ENCODE assay signal across 2 cellular contexts in the genomic region with DNA sequence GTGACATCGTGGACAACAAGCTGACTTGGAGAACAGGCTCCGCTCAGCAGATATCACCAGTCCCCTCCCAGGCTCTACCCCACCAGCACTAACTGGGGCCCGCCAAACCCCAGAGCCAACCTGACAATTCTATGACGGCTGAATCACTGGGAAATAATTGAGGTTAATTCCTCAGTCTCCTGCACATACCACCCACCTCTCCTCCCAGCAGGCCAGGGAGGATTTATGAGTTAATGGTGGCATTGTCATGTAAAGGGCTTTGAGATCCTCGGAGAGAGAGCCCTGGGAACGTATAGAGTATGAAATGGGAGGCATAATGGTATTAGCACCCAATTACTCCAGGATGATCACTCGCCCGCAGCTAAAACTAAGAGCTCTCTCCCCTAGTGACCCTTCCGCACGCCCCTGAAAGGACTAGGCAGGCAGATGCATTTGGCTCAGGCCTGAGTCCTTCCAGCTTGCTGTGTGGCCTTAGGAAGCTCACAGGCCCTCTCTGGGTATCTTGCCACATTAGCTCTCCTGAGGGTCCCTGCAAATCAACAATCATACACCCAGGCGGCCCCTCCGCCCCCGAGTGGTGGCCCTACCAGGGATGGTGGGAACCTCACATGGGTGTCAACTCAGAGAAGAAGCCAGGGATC.
TF ChIP-seq lines count a peak whose summit lies in the region.

No MANE protein-coding gene starts in this region.

TF ChIP-seq in GM23338, 12 proteins besides CTCF, POLR2A, EP300 and RAD21 (continued from another document):
- TF ChIP-seq, protein P1, sequence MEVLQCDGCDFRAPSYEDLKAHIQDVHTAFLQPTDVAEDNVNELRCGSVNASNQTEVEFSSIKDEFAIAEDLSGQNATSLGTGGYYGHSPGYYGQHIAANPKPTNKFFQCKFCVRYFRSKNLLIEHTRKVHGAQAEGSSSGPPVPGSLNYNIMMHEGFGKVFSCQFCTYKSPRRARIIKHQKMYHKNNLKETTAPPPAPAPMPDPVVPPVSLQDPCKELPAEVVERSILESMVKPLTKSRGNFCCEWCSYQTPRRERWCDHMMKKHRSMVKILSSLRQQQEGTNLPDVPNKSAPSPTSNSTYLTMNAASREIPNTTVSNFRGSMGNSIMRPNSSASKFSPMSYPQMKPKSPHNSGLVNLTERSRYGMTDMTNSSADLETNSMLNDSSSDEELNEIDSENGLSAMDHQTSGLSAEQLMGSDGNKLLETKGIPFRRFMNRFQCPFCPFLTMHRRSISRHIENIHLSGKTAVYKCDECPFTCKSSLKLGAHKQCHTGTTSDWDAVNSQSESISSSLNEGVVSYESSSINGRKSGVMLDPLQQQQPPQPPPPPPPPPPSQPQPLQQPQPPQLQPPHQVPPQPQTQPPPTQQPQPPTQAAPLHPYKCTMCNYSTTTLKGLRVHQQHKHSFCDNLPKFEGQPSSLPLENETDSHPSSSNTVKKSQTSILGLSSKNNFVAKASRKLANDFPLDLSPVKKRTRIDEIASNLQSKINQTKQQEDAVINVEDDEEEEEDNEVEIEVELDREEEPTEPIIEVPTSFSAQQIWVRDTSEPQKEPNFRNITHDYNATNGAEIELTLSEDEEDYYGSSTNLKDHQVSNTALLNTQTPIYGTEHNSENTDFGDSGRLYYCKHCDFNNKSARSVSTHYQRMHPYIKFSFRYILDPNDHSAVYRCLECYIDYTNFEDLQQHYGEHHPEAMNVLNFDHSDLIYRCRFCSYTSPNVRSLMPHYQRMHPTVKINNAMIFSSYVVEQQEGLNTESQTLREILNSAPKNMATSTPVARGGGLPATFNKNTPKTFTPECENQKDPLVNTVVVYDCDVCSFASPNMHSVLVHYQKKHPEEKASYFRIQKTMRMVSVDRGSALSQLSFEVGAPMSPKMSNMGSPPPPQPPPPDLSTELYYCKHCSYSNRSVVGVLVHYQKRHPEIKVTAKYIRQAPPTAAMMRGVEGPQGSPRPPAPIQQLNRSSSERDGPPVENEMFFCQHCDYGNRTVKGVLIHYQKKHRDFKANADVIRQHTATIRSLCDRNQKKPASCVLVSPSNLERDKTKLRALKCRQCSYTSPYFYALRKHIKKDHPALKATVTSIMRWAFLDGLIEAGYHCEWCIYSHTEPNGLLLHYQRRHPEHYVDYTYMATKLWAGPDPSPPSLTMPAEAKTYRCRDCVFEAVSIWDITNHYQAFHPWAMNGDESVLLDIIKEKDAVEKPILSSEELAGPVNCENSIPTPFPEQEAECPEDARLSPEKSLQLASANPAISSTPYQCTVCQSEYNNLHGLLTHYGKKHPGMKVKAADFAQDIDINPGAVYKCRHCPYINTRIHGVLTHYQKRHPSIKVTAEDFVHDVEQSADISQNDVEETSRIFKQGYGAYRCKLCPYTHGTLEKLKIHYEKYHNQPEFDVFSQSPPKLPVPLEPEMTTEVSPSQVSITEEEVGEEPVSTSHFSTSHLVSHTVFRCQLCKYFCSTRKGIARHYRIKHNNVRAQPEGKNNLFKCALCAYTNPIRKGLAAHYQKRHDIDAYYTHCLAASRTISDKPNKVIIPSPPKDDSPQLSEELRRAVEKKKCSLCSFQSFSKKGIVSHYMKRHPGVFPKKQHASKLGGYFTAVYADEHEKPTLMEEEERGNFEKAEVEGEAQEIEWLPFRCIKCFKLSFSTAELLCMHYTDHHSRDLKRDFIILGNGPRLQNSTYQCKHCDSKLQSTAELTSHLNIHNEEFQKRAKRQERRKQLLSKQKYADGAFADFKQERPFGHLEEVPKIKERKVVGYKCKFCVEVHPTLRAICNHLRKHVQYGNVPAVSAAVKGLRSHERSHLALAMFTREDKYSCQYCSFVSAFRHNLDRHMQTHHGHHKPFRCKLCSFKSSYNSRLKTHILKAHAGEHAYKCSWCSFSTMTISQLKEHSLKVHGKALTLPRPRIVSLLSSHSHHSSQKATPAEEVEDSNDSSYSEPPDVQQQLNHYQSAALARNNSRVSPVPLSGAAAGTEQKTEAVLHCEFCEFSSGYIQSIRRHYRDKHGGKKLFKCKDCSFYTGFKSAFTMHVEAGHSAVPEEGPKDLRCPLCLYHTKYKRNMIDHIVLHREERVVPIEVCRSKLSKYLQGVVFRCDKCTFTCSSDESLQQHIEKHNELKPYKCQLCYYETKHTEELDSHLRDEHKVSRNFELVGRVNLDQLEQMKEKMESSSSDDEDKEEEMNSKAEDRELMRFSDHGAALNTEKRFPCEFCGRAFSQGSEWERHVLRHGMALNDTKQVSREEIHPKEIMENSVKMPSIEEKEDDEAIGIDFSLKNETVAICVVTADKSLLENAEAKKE (CRISPR knock-in tag; IDR thresholded peaks at IDR 0.05), result no peak
- TF ChIP-seq EZH2 (IDR thresholded peaks at IDR 0.05; ENCODE audit: low read depth, unreplicated experiment), result no peak
- TF ChIP-seq EZH2phosphoT487 (IDR thresholded peaks at IDR 0.05; ENCODE audit: unreplicated experiment), result no peak
- TF ChIP-seq NANOG (IDR thresholded peaks at IDR 0.05; ENCODE audit: borderline replicate concordance), result no peak
- no peak for TF ChIP-seq CREB1 (CRISPR knock-in tag; IDR thresholded peaks at IDR 0.05; ENCODE audit: low read depth)
- no peak for TF ChIP-seq STAT1 (IDR thresholded peaks at IDR 0.05; ENCODE audit: unreplicated experiment)
- TF ChIP-seq, protein P2, sequence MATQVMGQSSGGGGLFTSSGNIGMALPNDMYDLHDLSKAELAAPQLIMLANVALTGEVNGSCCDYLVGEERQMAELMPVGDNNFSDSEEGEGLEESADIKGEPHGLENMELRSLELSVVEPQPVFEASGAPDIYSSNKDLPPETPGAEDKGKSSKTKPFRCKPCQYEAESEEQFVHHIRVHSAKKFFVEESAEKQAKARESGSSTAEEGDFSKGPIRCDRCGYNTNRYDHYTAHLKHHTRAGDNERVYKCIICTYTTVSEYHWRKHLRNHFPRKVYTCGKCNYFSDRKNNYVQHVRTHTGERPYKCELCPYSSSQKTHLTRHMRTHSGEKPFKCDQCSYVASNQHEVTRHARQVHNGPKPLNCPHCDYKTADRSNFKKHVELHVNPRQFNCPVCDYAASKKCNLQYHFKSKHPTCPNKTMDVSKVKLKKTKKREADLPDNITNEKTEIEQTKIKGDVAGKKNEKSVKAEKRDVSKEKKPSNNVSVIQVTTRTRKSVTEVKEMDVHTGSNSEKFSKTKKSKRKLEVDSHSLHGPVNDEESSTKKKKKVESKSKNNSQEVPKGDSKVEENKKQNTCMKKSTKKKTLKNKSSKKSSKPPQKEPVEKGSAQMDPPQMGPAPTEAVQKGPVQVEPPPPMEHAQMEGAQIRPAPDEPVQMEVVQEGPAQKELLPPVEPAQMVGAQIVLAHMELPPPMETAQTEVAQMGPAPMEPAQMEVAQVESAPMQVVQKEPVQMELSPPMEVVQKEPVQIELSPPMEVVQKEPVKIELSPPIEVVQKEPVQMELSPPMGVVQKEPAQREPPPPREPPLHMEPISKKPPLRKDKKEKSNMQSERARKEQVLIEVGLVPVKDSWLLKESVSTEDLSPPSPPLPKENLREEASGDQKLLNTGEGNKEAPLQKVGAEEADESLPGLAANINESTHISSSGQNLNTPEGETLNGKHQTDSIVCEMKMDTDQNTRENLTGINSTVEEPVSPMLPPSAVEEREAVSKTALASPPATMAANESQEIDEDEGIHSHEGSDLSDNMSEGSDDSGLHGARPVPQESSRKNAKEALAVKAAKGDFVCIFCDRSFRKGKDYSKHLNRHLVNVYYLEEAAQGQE (IDR thresholded peaks at IDR 0.05; ENCODE audit: unreplicated experiment), result no peak
- TF ChIP-seq ZNF331 (CRISPR knock-in tag; IDR thresholded peaks at IDR 0.05; ENCODE audit: low read depth), result no peak
- TF ChIP-seq JUNB (IDR thresholded peaks at IDR 0.05; ENCODE audit: unreplicated experiment), result no peak
- no peak for TF ChIP-seq POLR2AphosphoS5 (IDR thresholded peaks at IDR 0.05; ENCODE audit: low read depth)

TF ChIP-seq in WTC11, 78 proteins besides CTCF, POLR2A, EP300 and RAD21 (continues in another document):
- TF ChIP-seq, protein P3, sequence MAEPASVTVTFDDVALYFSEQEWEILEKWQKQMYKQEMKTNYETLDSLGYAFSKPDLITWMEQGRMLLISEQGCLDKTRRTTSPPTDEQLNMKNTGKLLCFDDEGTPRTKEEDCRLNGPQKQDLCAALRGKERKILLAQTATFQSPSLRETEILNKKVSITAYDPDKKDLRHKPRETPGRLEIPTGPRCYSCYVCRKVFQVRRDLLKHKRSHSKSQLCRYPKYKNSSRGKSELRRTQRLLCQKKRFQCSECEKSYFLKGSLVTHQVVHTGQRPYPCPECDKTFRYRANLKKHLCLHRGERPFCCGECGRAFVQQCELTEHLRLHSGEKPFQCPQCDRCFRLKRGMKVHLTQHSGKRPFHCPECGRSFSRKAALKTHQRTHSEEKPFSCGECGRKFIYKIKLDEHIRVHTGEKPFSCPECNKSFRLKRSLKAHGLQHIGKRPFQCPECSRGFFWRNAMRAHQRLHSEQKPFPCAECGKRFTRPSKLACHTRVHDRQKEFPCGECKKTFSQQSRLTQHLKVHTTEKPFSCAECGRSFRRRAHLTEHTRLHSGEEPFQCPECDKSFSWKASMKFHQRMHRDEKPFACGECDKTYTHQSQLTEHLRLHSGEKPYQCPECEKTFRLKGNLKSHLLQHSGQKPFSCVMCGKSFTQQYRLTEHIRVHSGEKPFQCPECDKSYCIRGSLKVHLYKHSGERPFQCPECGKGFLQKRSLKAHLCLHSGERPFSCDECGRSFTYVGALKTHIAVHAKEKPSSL (CRISPR knock-in tag; conservative IDR thresholded peaks at IDR 0.05), result no peak
- TF ChIP-seq ZNF138 (CRISPR knock-in tag; conservative IDR thresholded peaks at IDR 0.05) (no peak), GABPB1 (CRISPR knock-in tag; IDR thresholded peaks at IDR 0.05) (no peak), FOXP1 (CRISPR knock-in tag; IDR thresholded peaks at IDR 0.05; ENCODE audit: borderline replicate concordance) (no peak), NFE2L1 (CRISPR knock-in tag; IDR thresholded peaks at IDR 0.05) (no peak)
- TF ChIP-seq, protein P4, sequence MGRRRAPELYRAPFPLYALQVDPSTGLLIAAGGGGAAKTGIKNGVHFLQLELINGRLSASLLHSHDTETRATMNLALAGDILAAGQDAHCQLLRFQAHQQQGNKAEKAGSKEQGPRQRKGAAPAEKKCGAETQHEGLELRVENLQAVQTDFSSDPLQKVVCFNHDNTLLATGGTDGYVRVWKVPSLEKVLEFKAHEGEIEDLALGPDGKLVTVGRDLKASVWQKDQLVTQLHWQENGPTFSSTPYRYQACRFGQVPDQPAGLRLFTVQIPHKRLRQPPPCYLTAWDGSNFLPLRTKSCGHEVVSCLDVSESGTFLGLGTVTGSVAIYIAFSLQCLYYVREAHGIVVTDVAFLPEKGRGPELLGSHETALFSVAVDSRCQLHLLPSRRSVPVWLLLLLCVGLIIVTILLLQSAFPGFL (CRISPR knock-in tag; IDR thresholded peaks at IDR 0.05; ENCODE audit: borderline replicate concordance), result no peak
- TF ChIP-seq, protein P5, sequence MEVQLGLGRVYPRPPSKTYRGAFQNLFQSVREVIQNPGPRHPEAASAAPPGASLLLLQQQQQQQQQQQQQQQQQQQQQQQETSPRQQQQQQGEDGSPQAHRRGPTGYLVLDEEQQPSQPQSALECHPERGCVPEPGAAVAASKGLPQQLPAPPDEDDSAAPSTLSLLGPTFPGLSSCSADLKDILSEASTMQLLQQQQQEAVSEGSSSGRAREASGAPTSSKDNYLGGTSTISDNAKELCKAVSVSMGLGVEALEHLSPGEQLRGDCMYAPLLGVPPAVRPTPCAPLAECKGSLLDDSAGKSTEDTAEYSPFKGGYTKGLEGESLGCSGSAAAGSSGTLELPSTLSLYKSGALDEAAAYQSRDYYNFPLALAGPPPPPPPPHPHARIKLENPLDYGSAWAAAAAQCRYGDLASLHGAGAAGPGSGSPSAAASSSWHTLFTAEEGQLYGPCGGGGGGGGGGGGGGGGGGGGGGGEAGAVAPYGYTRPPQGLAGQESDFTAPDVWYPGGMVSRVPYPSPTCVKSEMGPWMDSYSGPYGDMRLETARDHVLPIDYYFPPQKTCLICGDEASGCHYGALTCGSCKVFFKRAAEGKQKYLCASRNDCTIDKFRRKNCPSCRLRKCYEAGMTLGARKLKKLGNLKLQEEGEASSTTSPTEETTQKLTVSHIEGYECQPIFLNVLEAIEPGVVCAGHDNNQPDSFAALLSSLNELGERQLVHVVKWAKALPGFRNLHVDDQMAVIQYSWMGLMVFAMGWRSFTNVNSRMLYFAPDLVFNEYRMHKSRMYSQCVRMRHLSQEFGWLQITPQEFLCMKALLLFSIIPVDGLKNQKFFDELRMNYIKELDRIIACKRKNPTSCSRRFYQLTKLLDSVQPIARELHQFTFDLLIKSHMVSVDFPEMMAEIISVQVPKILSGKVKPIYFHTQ (CRISPR knock-in tag; IDR thresholded peaks at IDR 0.05), result no peak
- TF ChIP-seq, protein P6, sequence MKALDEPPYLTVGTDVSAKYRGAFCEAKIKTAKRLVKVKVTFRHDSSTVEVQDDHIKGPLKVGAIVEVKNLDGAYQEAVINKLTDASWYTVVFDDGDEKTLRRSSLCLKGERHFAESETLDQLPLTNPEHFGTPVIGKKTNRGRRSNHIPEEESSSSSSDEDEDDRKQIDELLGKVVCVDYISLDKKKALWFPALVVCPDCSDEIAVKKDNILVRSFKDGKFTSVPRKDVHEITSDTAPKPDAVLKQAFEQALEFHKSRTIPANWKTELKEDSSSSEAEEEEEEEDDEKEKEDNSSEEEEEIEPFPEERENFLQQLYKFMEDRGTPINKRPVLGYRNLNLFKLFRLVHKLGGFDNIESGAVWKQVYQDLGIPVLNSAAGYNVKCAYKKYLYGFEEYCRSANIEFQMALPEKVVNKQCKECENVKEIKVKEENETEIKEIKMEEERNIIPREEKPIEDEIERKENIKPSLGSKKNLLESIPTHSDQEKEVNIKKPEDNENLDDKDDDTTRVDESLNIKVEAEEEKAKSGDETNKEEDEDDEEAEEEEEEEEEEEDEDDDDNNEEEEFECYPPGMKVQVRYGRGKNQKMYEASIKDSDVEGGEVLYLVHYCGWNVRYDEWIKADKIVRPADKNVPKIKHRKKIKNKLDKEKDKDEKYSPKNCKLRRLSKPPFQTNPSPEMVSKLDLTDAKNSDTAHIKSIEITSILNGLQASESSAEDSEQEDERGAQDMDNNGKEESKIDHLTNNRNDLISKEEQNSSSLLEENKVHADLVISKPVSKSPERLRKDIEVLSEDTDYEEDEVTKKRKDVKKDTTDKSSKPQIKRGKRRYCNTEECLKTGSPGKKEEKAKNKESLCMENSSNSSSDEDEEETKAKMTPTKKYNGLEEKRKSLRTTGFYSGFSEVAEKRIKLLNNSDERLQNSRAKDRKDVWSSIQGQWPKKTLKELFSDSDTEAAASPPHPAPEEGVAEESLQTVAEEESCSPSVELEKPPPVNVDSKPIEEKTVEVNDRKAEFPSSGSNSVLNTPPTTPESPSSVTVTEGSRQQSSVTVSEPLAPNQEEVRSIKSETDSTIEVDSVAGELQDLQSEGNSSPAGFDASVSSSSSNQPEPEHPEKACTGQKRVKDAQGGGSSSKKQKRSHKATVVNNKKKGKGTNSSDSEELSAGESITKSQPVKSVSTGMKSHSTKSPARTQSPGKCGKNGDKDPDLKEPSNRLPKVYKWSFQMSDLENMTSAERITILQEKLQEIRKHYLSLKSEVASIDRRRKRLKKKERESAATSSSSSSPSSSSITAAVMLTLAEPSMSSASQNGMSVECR (CRISPR knock-in tag; IDR thresholded peaks at IDR 0.05; ENCODE audit: borderline replicate concordance), result no peak
